In the genomic region with DNA sequence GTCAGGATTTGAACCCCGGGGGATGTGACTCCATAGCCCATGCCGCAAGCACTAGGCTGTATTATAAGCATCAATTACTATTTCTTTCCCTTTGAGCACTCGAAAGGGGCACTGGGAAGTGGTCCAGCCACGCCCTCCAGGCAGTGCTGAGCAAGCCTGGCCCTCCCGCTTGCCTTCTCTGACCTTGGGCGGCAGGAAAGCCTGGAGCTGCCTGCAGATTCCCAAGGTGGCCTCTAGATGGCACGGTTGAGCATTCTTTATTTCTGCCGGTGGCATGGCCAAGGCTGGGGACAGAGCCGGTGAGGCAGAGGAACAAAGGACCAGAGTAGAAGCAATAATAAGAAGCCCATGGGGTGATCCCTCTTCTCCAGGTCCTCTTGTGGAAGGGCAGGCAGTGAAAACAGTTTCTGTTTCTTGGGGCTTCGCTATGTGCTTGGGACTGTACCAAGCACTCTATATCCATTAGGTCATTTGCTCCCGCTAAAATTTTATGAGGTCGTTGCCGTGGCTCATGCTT, we compare ENCODE assay signal across 8 cellular contexts.
DNase-seq lines count a peak whose midpoint lies in the region; ATAC-seq and TF ChIP-seq lines count a peak whose summit lies in the region.

No MANE protein-coding gene starts in this region.

- no peaks in the 10 kb centered on the region for H3K9me3 Mint-ChIP-seq in memory B cell

- TF ChIP-seq CTCF in coronary artery (IDR thresholded peaks at IDR 0.05): peak; percentile 61

- H3K27ac ChIP-seq in coronary artery: no peak overlapping the region

- peak; percentile 63 for ATAC-seq in HG02885 (IDR thresholded peaks at IDR 0.05; ENCODE audit: poor library complexity, unreplicated experiment)
- ATAC-seq in memory B cell (ENCODE audit: low read depth): peak; percentile 80
- no peak for ATAC-seq in GM18511 (IDR thresholded peaks at IDR 0.05; ENCODE audit: unreplicated experiment)

- H3K27me3 Mint-ChIP-seq in memory B cell: peaks cover 3% of the 10 kb centered on the region

- peaks cover 10% of the 10 kb centered on the region for H3K4me1 Mint-ChIP-seq in memory B cell

- peak; percentile 74 for DNase-seq in DMS53 (lab: John Stamatoyannopoulos, UW)
- peak; percentile 75 for DNase-seq in NCI-H510A treated with DMSO at 0.1 percent for 48 hours (lab: John Stamatoyannopoulos, UW)
- DNase-seq in activated CD4-positive, alpha-beta T cell treated with anti-CD3 and anti-CD28 coated beads for 4 hours: peak; percentile 39 to 61
- no peak for DNase-seq in coronary artery (ENCODE audit: low spot score)
- DNase-seq in memory B cell (ENCODE audit: low spot score in 2 of 2): peak; percentile 64 to 70
- peak; percentile 4 to 13 for DNase-seq in stimulated activated CD8-positive, alpha-beta memory T cell treated with anti-CD3 and anti-CD28 coated beads, Interleukin-7, amount 100 ng/mL, for 4 hours (ENCODE audit: low read depth in 2 of 2)

- no peaks in the 10 kb centered on the region for H3K36me3 Mint-ChIP-seq in memory B cell

- H3K4me3 Mint-ChIP-seq in memory B cell: no peak overlapping the region

- H3K4me3 ChIP-seq in coronary artery: no peak overlapping the region

- H3K27ac Mint-ChIP-seq in memory B cell: no peak overlapping the region
